In the genomic region with DNA sequence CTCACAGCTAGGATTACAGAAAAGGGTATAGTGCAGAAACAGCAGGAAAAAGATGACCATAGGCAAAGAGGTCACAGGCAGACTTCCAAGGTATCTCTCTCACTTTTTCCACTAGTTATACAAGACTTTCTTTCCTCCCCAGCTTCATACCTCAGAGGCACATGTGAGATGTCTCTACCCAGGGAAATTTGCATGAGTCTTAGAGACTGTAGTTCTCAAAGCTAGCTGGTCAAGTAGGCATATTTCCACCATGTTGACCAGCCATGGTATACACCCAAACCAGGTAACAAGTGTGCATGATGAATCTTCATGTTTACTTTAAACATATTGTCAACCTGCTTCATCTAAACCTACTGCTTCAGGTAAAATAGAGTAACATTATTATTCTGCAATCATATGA, we compare ENCODE assay signal across 15 cellular contexts.
"Had no signal": no experiment of that assay in that cellular context is flagged by ENCODE, and none has a peak within 500 bp of the region (broad histone marks: within the 10 kb centered on the region; RNA-seq: fewer than 3 reads in every experiment).

No MANE protein-coding gene starts in this region.

- H3K4me1 Mint-ChIP-seq: activated naive CD4-positive, alpha-beta T cell treated with anti-CD3 and anti-CD28 coated beads, Interleukin-2, amount 50 U/mL, for 24 hours had no signal

- H3K27me3 Mint-ChIP-seq: activated CD8-positive, alpha-beta memory T cell treated with anti-CD3 and anti-CD28 coated beads, Interleukin-2, amount 10 ng/mL, durations not matched to agents 7 days and 5 days; activated naive CD4-positive, alpha-beta T cell treated with anti-CD3 and anti-CD28 coated beads, Interleukin-2, amount 50 U/mL, for 24 hours; dendritic cell treated with granulocyte-macrophage colony-stimulating factor and Interleukin-4, amounts not matched to agents 40 ng/mL and 50 ng/mL, for 4 days had no signal

- DNase-seq: activated CD4-positive, alpha-beta T cell treated with anti-CD3 and anti-CD28 coated beads, Interleukin-2, amount 50 U/mL, for 48 hours; activated CD8-positive, alpha-beta memory T cell treated with anti-CD3 and anti-CD28 coated beads, Interleukin-2, amount 10 ng/mL, durations not matched to agents 7 days and 5 days; activated effector memory CD4-positive, alpha-beta T cell treated with anti-CD3 and anti-CD28 coated beads, Interleukin-2, amount 50 U/mL, for 16 hours; amniotic stem cell; effector CD8-positive, alpha-beta T cell; left ventricle myocardium superior; occipital lobe; retina; stimulated activated CD4-positive, alpha-beta T cell treated with anti-CD3 and anti-CD28 coated beads, Interleukin-12 subunit alpha, Interleukin-12 subunit beta, amount 100 ng/mL, for 4 hours; stimulated activated CD4-positive, alpha-beta T cell treated with anti-CD3 and anti-CD28 coated beads, Interleukin-1b, Interleukin-23, amount 100 ng/mL, for 48 hours; stimulated activated CD8-positive, alpha-beta memory T cell treated with anti-CD3 and anti-CD28 coated beads, Interleukin-4, amount 100 ng/mL, for 48 hours; upper lobe of left lung had no signal

- H3K9me3 Mint-ChIP-seq: activated naive CD4-positive, alpha-beta T cell treated with anti-CD3 and anti-CD28 coated beads, Interleukin-2, amount 50 U/mL, for 24 hours; dendritic cell treated with granulocyte-macrophage colony-stimulating factor and Interleukin-4, amounts not matched to agents 40 ng/mL and 50 ng/mL, for 4 days had no signal

- H3K4me3 Mint-ChIP-seq: activated CD8-positive, alpha-beta memory T cell treated with anti-CD3 and anti-CD28 coated beads, Interleukin-2, amount 10 ng/mL, durations not matched to agents 7 days and 5 days; activated naive CD4-positive, alpha-beta T cell treated with anti-CD3 and anti-CD28 coated beads, Interleukin-2, amount 50 U/mL, for 24 hours; dendritic cell treated with granulocyte-macrophage colony-stimulating factor and Interleukin-4, amounts not matched to agents 40 ng/mL and 50 ng/mL, for 4 days had no signal

- ATAC-seq: activated CD4-positive, CD25-positive, alpha-beta regulatory T cell treated with anti-CD3 and anti-CD28 coated beads, Interleukin-2, amount 50 U/mL, for 24 hours; activated CD8-positive, alpha-beta memory T cell treated with anti-CD3 and anti-CD28 coated beads, Interleukin-2, amount 10 ng/mL, durations not matched to agents 7 days and 5 days; left ventricle myocardium superior had no signal

- H3K27ac Mint-ChIP-seq: activated CD8-positive, alpha-beta memory T cell treated with anti-CD3 and anti-CD28 coated beads, Interleukin-2, amount 10 ng/mL, durations not matched to agents 7 days and 5 days; activated naive CD4-positive, alpha-beta T cell treated with anti-CD3 and anti-CD28 coated beads, Interleukin-2, amount 50 U/mL, for 24 hours; dendritic cell treated with granulocyte-macrophage colony-stimulating factor and Interleukin-4, amounts not matched to agents 40 ng/mL and 50 ng/mL, for 4 days had no signal
